10 cellular contexts compared by ENCODE assay signal in genomic region chr3:187750513-187751123, GRCh38. TPM values are rescaled to one million over a fixed set of nuclear protein-coding genes. Genes with fewer than 3 reads are reported as not detected.
DNase-seq lines count a peak whose midpoint lies in the region; TF ChIP-seq lines count a peak whose summit lies in the region.
"Had no signal": no experiment of that assay in that cellular context is flagged by ENCODE, and none has a peak within 500 bp of the region (broad histone marks: within the 10 kb centered on the region; RNA-seq: fewer than 3 reads in every experiment).

No MANE protein-coding gene starts in this region.

- 5 to 30% methylated on average over 11 of the region's 11 CpGs for WGBS in sigmoid colon, 2 donors

- H3K4me1 ChIP-seq in HUES48 (ENCODE audit: control insufficient read depth, insufficient read depth, low read length) (peaks cover 48% of the 10 kb centered on the region), right atrium auricular region (peaks cover 0 to 18% of the 10 kb centered on the region in 2 donors), sigmoid colon (peaks cover 0 to 47% (median 37%) of the 10 kb centered on the region in 4 donors)

- H3K9ac ChIP-seq in HUES48 (ENCODE audit: low read depth, low read length) = no peak overlapping the region; the same call in 1 of the 2 replicates

- DNase-seq in right atrium auricular region (ENCODE audit: low spot score) (no peak), sigmoid colon (no peak), occipital lobe (lab: John Stamatoyannopoulos, UW) (no peak), dedifferentiated amniotic fluid mesenchymal stem cell (ENCODE audit: extremely low spot score) (no peak), T-helper 9 cell (no peak), caudate nucleus (lab: John Stamatoyannopoulos, UW) (no peak)
- DNase-seq: Kasumi-1 had no signal

- TF ChIP-seq EP300 in sigmoid colon (IDR thresholded peaks at IDR 0.05) = no peak

- no peaks in the 10 kb centered on the region for H3K9me3 ChIP-seq in HUES48 (ENCODE audit: control insufficient read depth, insufficient read depth, low read length)
- no peaks in the 10 kb centered on the region for H3K9me3 ChIP-seq in right atrium auricular region
- no peaks in the 10 kb centered on the region for H3K9me3 ChIP-seq in sigmoid colon

- H3K27me3 ChIP-seq in HUES48 (ENCODE audit: control insufficient read depth, insufficient read depth, low read length) (no peaks in the 10 kb centered on the region), right atrium auricular region (no peaks in the 10 kb centered on the region), sigmoid colon (no peaks in the 10 kb centered on the region)

- no peak for TF ChIP-seq POLR2A in sigmoid colon (IDR thresholded peaks at IDR 0.05)

- intact Hi-C loops in sigmoid colon (cut with DNase I) = loop anchor here (5.0 kb wide), 1 partner anchor 162 kb away; no protein-coding TSS in a partner anchor

- H3K27ac ChIP-seq in HUES48 (ENCODE audit: low read depth, low read length) (peak overlapping the region; percentile 63), right atrium auricular region (peak overlapping the region; percentile 99), sigmoid colon (peak overlapping the region; percentile 69 to 99 (median 96)), caudate nucleus (ENCODE audit: low read depth, low read length) (no peak overlapping the region)

- no peak for TF ChIP-seq CTCF in WI38 (IDR thresholded peaks at IDR 0.05; ENCODE audit: low read depth, low read length)
- no peak for TF ChIP-seq CTCF in right atrium auricular region (IDR thresholded peaks at IDR 0.05)
- TF ChIP-seq CTCF in sigmoid colon (IDR thresholded peaks at IDR 0.05) = no peak

- H3K36me3 ChIP-seq in HUES48 (ENCODE audit: control insufficient read depth, insufficient read depth, low read length) = no peaks in the 10 kb centered on the region
- H3K36me3 ChIP-seq in right atrium auricular region = no peaks in the 10 kb centered on the region
- no peaks in the 10 kb centered on the region for H3K36me3 ChIP-seq in sigmoid colon

- H3K4me3 ChIP-seq in HUES48 (ENCODE audit: low read depth, low read length) (peak overlapping the region; percentile 10; the same call in 1 of the 2 replicates), WI38 (ENCODE audit: low read depth, low read length) (peak overlapping the region; percentile 49), right atrium auricular region (peak overlapping the region; percentile 25 to 36), sigmoid colon (peak overlapping the region; percentile 7 to 41 (median 35))

RNA-seq across cellular contexts. Expression of gene BCL6, which starts 5.3 kb away (rescaled TPM):
- 10 to 100 TPM; 53.0 to 88.6 TPM for total RNA-seq in right atrium auricular region
- 100 to 1,000 TPM in 1 of 4 donors, 10 to 100 TPM in 3; 51.4 to 233 (median 80.7) TPM for total RNA-seq in sigmoid colon
- 10 to 100 TPM in 1 of 3 donors, 1 to 10 TPM in 2; 4.9 to 30.6 (median 7.2) TPM for polyA plus RNA-seq in sigmoid colon
- total RNA-seq in occipital lobe = 7.5 TPM

RNA-seq across cellular contexts. Expression of gene RTP2, which starts 48.3 kb away (rescaled TPM):
- total RNA-seq in right atrium auricular region = not detected
- not detected for total RNA-seq in sigmoid colon
- not detected for polyA plus RNA-seq in sigmoid colon
- not detected for total RNA-seq in occipital lobe
- total RNA-seq: lower leg skin had no signal
